Comparison of ENCODE assay signal across 13 cellular contexts in the genomic region with DNA sequence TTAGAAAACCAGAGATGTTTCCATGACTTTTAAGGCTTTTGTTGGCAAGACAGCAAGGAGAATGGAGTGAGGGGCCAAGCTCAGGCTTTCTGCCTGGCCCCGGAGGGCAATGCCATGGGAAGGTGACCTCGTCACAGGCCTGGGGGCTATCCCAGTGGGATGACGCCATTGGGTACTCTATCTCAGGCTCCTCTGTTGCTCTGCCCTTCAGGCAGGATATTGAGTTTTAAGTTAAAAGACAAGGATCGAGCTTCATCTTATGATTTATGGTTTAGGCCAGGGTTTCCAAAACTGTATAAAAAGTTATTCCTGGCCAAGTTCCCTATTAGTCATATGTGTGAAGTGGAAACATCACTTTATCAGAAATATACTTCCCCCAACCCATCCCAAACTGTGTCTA.
DNase-seq lines count a peak whose midpoint lies in the region; ATAC-seq and TF ChIP-seq lines count a peak whose summit lies in the region.
"Had no signal": no experiment of that assay in that cellular context is flagged by ENCODE, and none has a peak within 500 bp of the region (broad histone marks: within the 10 kb centered on the region; RNA-seq: fewer than 3 reads in every experiment).

No MANE protein-coding gene starts in this region.

- intact Hi-C loops in Right ventricle myocardium inferior (cut with DNase I) (loop anchor here (5.0 to 10.0 kb wide), 4 partner anchors 38 to 420 kb away; a partner anchor contains a TSS), ovary (cut with DNase I) (loop anchor here in 2 of 4 donors (5.0 to 10.0 kb wide), 2 partner anchors 110 to 122 kb away; no protein-coding TSS in a partner anchor), uterus (cut with DNase I; ENCODE audit: low total_unique reads) (no loop called here)

- WGBS in ovary, 3 donors: 50 to 68% (median 67%) methylated on average over 4 of the region's 4 CpGs

- no peak overlapping the region for H3K4me3 ChIP-seq in right atrium auricular region
- H3K4me3 ChIP-seq in ovary: no peak overlapping the region
- H3K4me3 ChIP-seq in uterus: no peak overlapping the region
- H3K4me3 ChIP-seq: neural progenitor cell had no signal

- no peaks in the 10 kb centered on the region for H3K36me3 ChIP-seq in right atrium auricular region
- no peaks in the 10 kb centered on the region for H3K36me3 ChIP-seq in ovary
- no peaks in the 10 kb centered on the region for H3K36me3 ChIP-seq in uterus
- H3K36me3 ChIP-seq: neural progenitor cell had no signal

- H3K27me3 ChIP-seq in right atrium auricular region (no peaks in the 10 kb centered on the region), ovary (no peaks in the 10 kb centered on the region), uterus (no peaks in the 10 kb centered on the region)
- H3K27me3 ChIP-seq: neural progenitor cell had no signal

- peak; percentile 30 for DNase-seq in right atrium auricular region (ENCODE audit: low spot score)
- DNase-seq in Right ventricle myocardium inferior (ENCODE audit: missing footprints): no peak
- peak; percentile 18 for DNase-seq in ecto neural progenitor cell (ENCODE audit: low spot score)
- DNase-seq in ovary: peak in 1 of 5 donors; percentile 24
- peak in 1 of 2 donors; percentile 31 for DNase-seq in uterus
- DNase-seq in NCI-H1105 (lab: John Stamatoyannopoulos, UW): no peak
- DNase-seq in mucosa of gallbladder (ENCODE audit: low spot score): no peak
- DNase-seq: activated naive CD4-positive, alpha-beta T cell treated with anti-CD3 and anti-CD28 coated beads for 36 hours; effector CD8-positive, alpha-beta T cell; KG1 had no signal

- ATAC-seq in Right ventricle myocardium inferior (no peak), HG02870 (IDR thresholded peaks at IDR 0.05; ENCODE audit: unreplicated experiment) (no peak)

- TF ChIP-seq POLR2A in ovary (IDR thresholded peaks at IDR 0.05) (no peak), uterus (IDR thresholded peaks at IDR 0.05) (no peak)

- no peak for TF ChIP-seq EP300 in ovary (IDR thresholded peaks at IDR 0.05)

- H3K4me1 ChIP-seq in right atrium auricular region (peaks cover 0 to 57% of the 10 kb centered on the region in 2 donors), ovary (ENCODE audit: insufficient read depth) (peaks cover 31% of the 10 kb centered on the region), uterus (peaks cover 12 to 24% of the 10 kb centered on the region in 2 donors)

- H3K9me3 ChIP-seq in right atrium auricular region (no peaks in the 10 kb centered on the region), ovary (no peaks in the 10 kb centered on the region), uterus (no peaks in the 10 kb centered on the region)

- TF ChIP-seq CTCF in right atrium auricular region (IDR thresholded peaks at IDR 0.05) (no peak), ovary (IDR thresholded peaks at IDR 0.05) (no peak), uterus (IDR thresholded peaks at IDR 0.05) (no peak)

- H3K27ac ChIP-seq in right atrium auricular region (peak overlapping the region; percentile 52 to 80), ovary (peak overlapping the region; percentile 29 to 76), uterus (peak overlapping the region; percentile 88 to 94)
- H3K27ac ChIP-seq: neural progenitor cell, VCaP had no signal

Comparison
In these comparisons a context has a peak if more than half of its experiments do, and no peak if none do; other contexts are left out.
1. DNase-seq: peak in right atrium auricular region (single experiment) and ecto neural progenitor cell (single experiment); none in Right ventricle myocardium inferior (single experiment), NCI-H1105 (single experiment) and mucosa of gallbladder (single experiment).
2. Peak in every context shown above with its lines, with median percentiles within 50 percentile points of each other: H3K27ac ChIP-seq.